Comparison of ENCODE assay signal across 32 cellular contexts in the genomic region with DNA sequence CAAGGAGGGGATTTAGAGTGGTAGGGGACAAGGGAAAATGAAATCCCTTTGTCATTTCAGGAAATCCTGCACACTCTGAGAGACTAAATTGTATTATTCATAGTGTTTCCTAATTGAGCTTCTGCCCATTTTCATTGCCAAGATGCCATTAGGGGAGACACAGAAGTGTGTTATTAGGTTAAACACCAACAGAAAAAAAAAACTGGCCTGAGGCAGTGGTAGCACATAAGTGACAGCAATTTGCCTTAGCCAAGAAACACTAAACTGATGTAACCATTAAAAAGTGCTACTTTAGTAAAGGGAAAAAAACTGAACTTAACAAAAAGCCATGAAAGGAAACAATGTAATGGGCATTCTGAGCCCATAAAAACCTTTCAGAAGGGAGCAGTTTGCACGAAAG.
"Had no signal": no experiment of that assay in that cellular context is flagged by ENCODE, and none has a peak within 500 bp of the region (broad histone marks: within the 10 kb centered on the region; RNA-seq: fewer than 3 reads in every experiment).

No MANE protein-coding gene starts in this region.

- H3K4me1 ChIP-seq: ascending aorta, colonic mucosa had no signal

- H3K9me3 ChIP-seq: ascending aorta, colonic mucosa, MG63 had no signal

- H2AFZ ChIP-seq: PC-9 had no signal

- H3K27me3 ChIP-seq: ascending aorta, cardiac muscle cell, colonic mucosa, MG63 had no signal

- ATAC-seq: activated CD8-positive, alpha-beta T cell treated with anti-CD3 and anti-CD28 coated beads, Interleukin-2, amount 10 ng/mL, durations not matched to agents 7 days and 5 days; Right ventricle myocardium inferior had no signal

- H3K27ac Mint-ChIP-seq: activated CD4-positive, alpha-beta T cell treated with anti-CD3 and anti-CD28 coated beads, Interleukin-2, amount 10 ng/mL, durations not matched to agents 24 days and 14 days; activated CD8-positive, alpha-beta T cell treated with anti-CD3 and anti-CD28 coated beads, Interleukin-2, amount 10 ng/mL, durations not matched to agents 7 days and 5 days; activated naive CD4-positive, alpha-beta T cell treated with anti-CD3 and anti-CD28 coated beads, Interleukin-2, amount 50 U/mL, for 24 hours; activated naive CD8-positive, alpha-beta T cell treated with anti-CD3 and anti-CD28 coated beads, Interleukin-2, amount 10 ng/mL, durations not matched to agents 7 days and 5 days; activated T-cell treated with anti-CD3 and anti-CD28 coated beads, Interleukin-2, amount 50 U/mL, for 24 hours; activated T-helper 2 cell treated with anti-CD3 and anti-CD28 coated beads, Interferon-gamma antibody, Interleukin-2, Interleukin-4, amounts not matched to agents 10 μg/mL and 5 μg/mL and 100 μg/mL, durations not matched to agents 14 hours and 24 hours and 36 hours; T-helper 1 cell treated with Interleukin-12 subunit alpha and Interleukin-12 subunit beta and Interleukin-4 antibody, amounts not matched to agents 30 μg/mL and 1 μg/mL, for 36 hours; T-helper 2 cell treated with Interferon-gamma antibody and Interleukin-4, amounts not matched to agents 5 μg/mL and 100 μg/mL, for 36 hours had no signal

- DNase-seq: activated CD4-positive, alpha-beta T cell treated with anti-CD3 and anti-CD28 coated beads, Interleukin-2, amount 10 ng/mL, durations not matched to agents 24 days and 14 days; activated CD4-positive, alpha-beta T cell treated with anti-CD3 and anti-CD28 coated beads, Interleukin-2, amount 50 U/mL, for 4 hours; activated CD8-positive, alpha-beta T cell treated with anti-CD3 and anti-CD28 coated beads, Interleukin-2, amount 10 ng/mL, durations not matched to agents 7 days and 5 days; activated gamma-delta T cell; activated naive CD4-positive, alpha-beta T cell treated with Interleukin-2 at 50 U/mL for 16 hours; activated naive CD8-positive, alpha-beta T cell treated with anti-CD3 and anti-CD28 coated beads, Interleukin-2, amount 10 ng/mL, durations not matched to agents 7 days and 5 days; activated T-cell treated with anti-CD3 and anti-CD28 coated beads, Interleukin-2, amount 50 U/mL, for 24 hours; amygdala; colonic mucosa; Karpas-422; MG63; NCI-H1048; NCI-H1694; NCI-H1930; NCI-H2081 treated with DMSO at 0.1 percent for 48 hours; NCI-H2171; NCI-H446; NCI-H510A treated with DMSO at 0.1 percent for 48 hours; NCI-H526 treated with DMSO at 0.1 percent for 48 hours; NCI-H82; NK-92 treated with Interleukin-12 subunit alpha and Interleukin-12 subunit beta, amount 100 ng/mL, for 24 hours; PC-9; SIG-M5 had no signal

- H3K9me3 Mint-ChIP-seq: activated CD4-positive, alpha-beta T cell treated with anti-CD3 and anti-CD28 coated beads, Interleukin-2, amount 10 ng/mL, durations not matched to agents 24 days and 14 days; activated naive CD4-positive, alpha-beta T cell treated with anti-CD3 and anti-CD28 coated beads, Interleukin-2, amount 50 U/mL, for 24 hours; activated naive CD8-positive, alpha-beta T cell treated with anti-CD3 and anti-CD28 coated beads, Interleukin-2, amount 10 ng/mL, durations not matched to agents 7 days and 5 days; activated T-cell treated with anti-CD3 and anti-CD28 coated beads, Interleukin-2, amount 50 U/mL, for 24 hours; activated T-helper 2 cell treated with anti-CD3 and anti-CD28 coated beads, Interferon-gamma antibody, Interleukin-2, Interleukin-4, amounts not matched to agents 10 μg/mL and 5 μg/mL and 100 μg/mL, durations not matched to agents 14 hours and 24 hours and 36 hours; central memory CD8-positive, alpha-beta T cell; T-helper 1 cell treated with Interleukin-12 subunit alpha and Interleukin-12 subunit beta and Interleukin-4 antibody, amounts not matched to agents 30 μg/mL and 1 μg/mL, for 36 hours; T-helper 2 cell treated with Interferon-gamma antibody and Interleukin-4, amounts not matched to agents 5 μg/mL and 100 μg/mL, for 36 hours had no signal

- H3K36me3 Mint-ChIP-seq: activated naive CD4-positive, alpha-beta T cell treated with anti-CD3 and anti-CD28 coated beads, Interleukin-2, amount 50 U/mL, for 24 hours; activated naive CD8-positive, alpha-beta T cell treated with anti-CD3 and anti-CD28 coated beads, Interleukin-2, amount 10 ng/mL, durations not matched to agents 7 days and 5 days had no signal

- H3K36me3 ChIP-seq: ascending aorta, cardiac muscle cell, colonic mucosa, MG63 had no signal

- H3K4me3 Mint-ChIP-seq: activated CD4-positive, alpha-beta T cell treated with anti-CD3 and anti-CD28 coated beads, Interleukin-2, amount 10 ng/mL, durations not matched to agents 24 days and 14 days; activated CD8-positive, alpha-beta T cell treated with anti-CD3 and anti-CD28 coated beads, Interleukin-2, amount 10 ng/mL, durations not matched to agents 7 days and 5 days; activated naive CD4-positive, alpha-beta T cell treated with anti-CD3 and anti-CD28 coated beads, Interleukin-2, amount 50 U/mL, for 24 hours; activated naive CD8-positive, alpha-beta T cell treated with anti-CD3 and anti-CD28 coated beads, Interleukin-2, amount 10 ng/mL, durations not matched to agents 7 days and 5 days; activated T-cell treated with anti-CD3 and anti-CD28 coated beads, Interleukin-2, amount 50 U/mL, for 24 hours; central memory CD8-positive, alpha-beta T cell; T-helper 1 cell treated with Interleukin-12 subunit alpha and Interleukin-12 subunit beta and Interleukin-4 antibody, amounts not matched to agents 30 μg/mL and 1 μg/mL, for 36 hours; T-helper 2 cell treated with Interferon-gamma antibody and Interleukin-4, amounts not matched to agents 5 μg/mL and 100 μg/mL, for 36 hours had no signal

- H3K27ac ChIP-seq: ascending aorta, cardiac muscle cell, colonic mucosa, PC-9, RWPE1 had no signal

- H3K4me1 Mint-ChIP-seq: activated CD4-positive, alpha-beta T cell treated with anti-CD3 and anti-CD28 coated beads, Interleukin-2, amount 10 ng/mL, durations not matched to agents 24 days and 14 days; central memory CD8-positive, alpha-beta T cell had no signal

- H3K4me3 ChIP-seq: ascending aorta, cardiac muscle cell, colonic mucosa, MG63, PC-9 had no signal

- H3K4me2 ChIP-seq: PC-9 had no signal
